Comparison of ENCODE assay signal across 12 cellular contexts in genomic region chr3:73547427-73548036, GRCh38.
DNase-seq lines count a peak whose midpoint lies in the region; ATAC-seq, FAIRE-seq and TF ChIP-seq lines count a peak whose summit lies in the region.
"Had no signal": no experiment of that assay in that cellular context is flagged by ENCODE, and none has a peak within 500 bp of the region (broad histone marks: within the 10 kb centered on the region; RNA-seq: fewer than 3 reads in every experiment).

No MANE protein-coding gene starts in this region.

- no peaks in the 10 kb centered on the region for H3K9me3 ChIP-seq in fibroblast of lung (ENCODE audit: control insufficient read depth, insufficient read depth, low read depth, low read length)
- H3K9me3 ChIP-seq in pancreas: no peaks in the 10 kb centered on the region
- no peaks in the 10 kb centered on the region for H3K9me3 ChIP-seq in T-helper 17 cell (ENCODE audit: control insufficient read depth, low read length, poor library complexity, severe bottlenecking)

- no peaks in the 10 kb centered on the region for H4K20me1 ChIP-seq in fibroblast of lung (ENCODE audit: control insufficient read depth, extremely low read depth, insufficient read depth, low read length)

- intact Hi-C loops in pancreas (cut with DNase I): no loop called here

- peak; percentile 41 for DNase-seq in AG08396 (ENCODE audit: low spot score)
- DNase-seq in fibroblast of lung (ENCODE audit: low read depth in 2 of 2): peak; percentile 83 to 90
- DNase-seq in pancreas: no peak
- no peak for DNase-seq in activated gamma-delta T cell treated with Interleukin-2 at 50 U/mL for 16 hours
- no peak for DNase-seq in T-helper 17 cell
- DNase-seq in midbrain (lab: John Stamatoyannopoulos, UW): no peak
- DNase-seq: NCI-H1417 had no signal

- H3K27ac ChIP-seq in fibroblast of lung (ENCODE audit: insufficient read depth, low read length): peak overlapping the region; percentile 72
- peak overlapping the region in 2 of 4 donors; percentile 2 to 12 for H3K27ac ChIP-seq in pancreas
- H3K27ac ChIP-seq: neural progenitor cell had no signal

- H3K4me1 ChIP-seq in fibroblast of lung (ENCODE audit: control insufficient read depth, extremely low read depth, insufficient read depth, low read length) (peaks cover 15% of the 10 kb centered on the region), pancreas (peaks cover 0 to 13% (median 3%) of the 10 kb centered on the region in 3 donors)
- H3K4me1 ChIP-seq: neural progenitor cell had no signal

- peak overlapping the region in 1 of 4 experiments; percentile 33 for H3K4me3 ChIP-seq in fibroblast of lung (replicated peaks in 1 of 4; ENCODE audit: control extremely low read depth in 1 of 4, insufficient read depth in 1 of 4, low read depth in 3 of 4, low read length in 4 of 4)
- no peak overlapping the region for H3K4me3 ChIP-seq in pancreas
- H3K4me3 ChIP-seq: neural progenitor cell had no signal

- H3K9ac ChIP-seq in fibroblast of lung (ENCODE audit: insufficient read depth, low read length): no peak overlapping the region
- H3K9ac ChIP-seq: neural progenitor cell had no signal

- H3K36me3 ChIP-seq in fibroblast of lung (ENCODE audit: control insufficient read depth, insufficient read depth, low read length): no peaks in the 10 kb centered on the region
- H3K36me3 ChIP-seq in pancreas: no peaks in the 10 kb centered on the region
- H3K36me3 ChIP-seq: neural progenitor cell had no signal

- H3K4me2 ChIP-seq in fibroblast of lung (ENCODE audit: extremely low read depth, insufficient read depth, low read length): peak overlapping the region; percentile 46
- H3K4me2 ChIP-seq: neural progenitor cell had no signal

- no peak overlapping the region for H3K4me3 Mint-ChIP-seq in T-helper 17 cell
- H3K4me3 Mint-ChIP-seq: CD14-positive monocyte, neural progenitor cell had no signal

- H3K36me3 Mint-ChIP-seq in T-helper 17 cell (ENCODE audit: low read depth): no peaks in the 10 kb centered on the region
- H3K36me3 Mint-ChIP-seq: CD14-positive monocyte had no signal

- FAIRE-seq in pancreas (lab: Jason Lieb, UNC): no peak
- FAIRE-seq: frontal cortex had no signal

- no peak overlapping the region for H3K27ac Mint-ChIP-seq in T-helper 17 cell
- H3K27ac Mint-ChIP-seq: CD14-positive monocyte, neural progenitor cell had no signal

- TF ChIP-seq CTCF in fibroblast of lung (conservative IDR thresholded peaks at IDR 0.05 in 1 of 2, IDR thresholded peaks at IDR 0.05 in 1 of 2; ENCODE audit: low read depth in 1 of 2, low read length in 2 of 2): no peak
- TF ChIP-seq CTCF in pancreas (IDR thresholded peaks at IDR 0.05): no peak

- 76 to 81% methylated on average over 6 of the region's 6 CpGs for WGBS in pancreas, 2 donors

- H3K79me2 ChIP-seq in fibroblast of lung (ENCODE audit: control insufficient read depth, insufficient read depth, low read length): peaks cover 4% of the 10 kb centered on the region

- H3K4me1 Mint-ChIP-seq in T-helper 17 cell: no peaks in the 10 kb centered on the region
- H3K4me1 Mint-ChIP-seq: CD14-positive monocyte had no signal

- H3K27me3 Mint-ChIP-seq in T-helper 17 cell: peaks cover 10% of the 10 kb centered on the region

- no peak overlapping the region for H2AFZ ChIP-seq in fibroblast of lung (ENCODE audit: low read length)
- H2AFZ ChIP-seq: neural progenitor cell had no signal

- no peaks in the 10 kb centered on the region for H3K27me3 ChIP-seq in fibroblast of lung (ENCODE audit: control insufficient read depth, insufficient read depth, low read length)
- H3K27me3 ChIP-seq in pancreas: no peaks in the 10 kb centered on the region
- H3K27me3 ChIP-seq: neural progenitor cell had no signal

- ATAC-seq in SK-N-SH treated with all-trans-retinoic acid at 6 μM for 48 hours (peak; percentile 83), pancreas (peak in 3 of 4 donors; percentile 76 to 83 (median 80)), GM18517 (IDR thresholded peaks at IDR 0.05; ENCODE audit: unreplicated experiment) (no peak), T-helper 17 cell (no peak)

TF ChIP-seq in SK-N-SH treated with all-trans-retinoic acid at 6 μM for 48 hours, 23 proteins besides CTCF, POLR2A, EP300 and RAD21:
- no peak for TF ChIP-seq ISL1 (CRISPR knock-in tag; IDR thresholded peaks at IDR 0.05)
- no peak for TF ChIP-seq ZNF70 (CRISPR knock-in tag; IDR thresholded peaks at IDR 0.05)
- no peak for TF ChIP-seq POU6F1 (CRISPR knock-in tag; IDR thresholded peaks at IDR 0.05; ENCODE audit: borderline replicate concordance, low read depth)
- peak; percentile 42; the same call in 1 of the 2 replicates for TF ChIP-seq ZFP3 (CRISPR knock-in tag; IDR thresholded peaks at IDR 0.05)
- no peak for TF ChIP-seq PATZ1 (CRISPR knock-in tag; IDR thresholded peaks at IDR 0.05; ENCODE audit: borderline replicate concordance)
- TF ChIP-seq ZC3H10 (CRISPR knock-in tag; IDR thresholded peaks at IDR 0.05): no peak
- TF ChIP-seq SNAI2 (CRISPR knock-in tag; IDR thresholded peaks at IDR 0.05): no peak
- TF ChIP-seq CREB5 (CRISPR knock-in tag; IDR thresholded peaks at IDR 0.05; ENCODE audit: low read depth): no peak

Comparison
In these comparisons a context has a peak if more than half of its experiments do, and no peak if none do; other contexts are left out.
1. DNase-seq: peak in AG08396 (single experiment) and fibroblast of lung (2 of 2); none in pancreas (0 of 6), activated gamma-delta T cell treated with Interleukin-2 at 50 U/mL for 16 hours (single experiment), T-helper 17 cell (0 of 3) and midbrain (single experiment).
2. ATAC-seq: peak in SK-N-SH treated with all-trans-retinoic acid at 6 μM for 48 hours (single experiment) and pancreas (3 of 4); none in GM18517 (single experiment) and T-helper 17 cell (single experiment).